ENCODE assay signal across 18 cellular contexts in the genomic region with DNA sequence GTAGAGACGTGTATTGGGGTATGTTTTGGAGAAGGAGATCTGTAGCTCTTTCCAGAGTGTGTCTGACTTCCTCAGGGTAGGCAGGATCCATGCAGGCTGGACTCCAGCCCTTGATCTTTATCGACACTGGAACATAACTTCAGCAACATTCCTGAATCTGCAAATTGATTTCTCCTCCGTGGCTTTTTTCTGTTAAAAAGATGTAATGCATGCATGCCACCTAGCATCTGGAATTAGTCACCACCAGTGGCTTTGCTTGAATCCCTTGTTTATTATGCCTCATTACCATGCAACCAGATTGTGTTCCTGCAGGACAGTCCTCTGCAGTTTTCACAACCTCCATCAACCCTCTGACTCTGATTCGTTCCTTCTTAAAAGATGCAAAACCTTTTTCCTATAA.
A peak's percentile ranks its signal among the peaks of the same experiment; 100 is the strongest.
DNase-seq lines count a peak whose midpoint lies in the region; ATAC-seq and TF ChIP-seq lines count a peak whose summit lies in the region.
"Had no signal": no experiment of that assay in that cellular context is flagged by ENCODE, and none has a peak within 500 bp of the region (broad histone marks: within the 10 kb centered on the region; RNA-seq: fewer than 3 reads in every experiment).

No MANE protein-coding gene starts in this region.

- H3K27me3 ChIP-seq in adipocyte (replicated peaks; ENCODE audit: control insufficient read depth, insufficient read depth, low read length): no peaks in the 10 kb centered on the region
- H3K27me3 ChIP-seq: transverse colon had no signal

- ATAC-seq in activated CD8-positive, alpha-beta memory T cell treated with anti-CD3 and anti-CD28 coated beads, Interleukin-2, amount 10 ng/mL, durations not matched to agents 7 days and 5 days: no peak
- ATAC-seq in Right ventricle myocardium inferior: no peak
- ATAC-seq: A549, esophagus mucosa had no signal

- intact Hi-C loops in Right ventricle myocardium inferior (cut with DNase I): no loop called here

- no peaks in the 10 kb centered on the region for H3K9me3 ChIP-seq in adipocyte (ENCODE audit: control insufficient read depth, low read length)
- H3K9me3 ChIP-seq: A549, transverse colon had no signal

- H3K9me3 Mint-ChIP-seq in activated CD8-positive, alpha-beta memory T cell treated with anti-CD3 and anti-CD28 coated beads, Interleukin-2, amount 10 ng/mL, durations not matched to agents 7 days and 5 days (ENCODE audit: low read depth): no peaks in the 10 kb centered on the region
- H3K9me3 Mint-ChIP-seq in type B pancreatic cell: no peaks in the 10 kb centered on the region
- H3K9me3 Mint-ChIP-seq: activated CD4-positive, alpha-beta T cell treated with anti-CD3 and anti-CD28 coated beads, Interleukin-2, amount 10 ng/mL, durations not matched to agents 7 days and 5 days; IgD-negative memory B cell had no signal

- DNase-seq in activated CD8-positive, alpha-beta memory T cell treated with anti-CD3 and anti-CD28 coated beads, Interleukin-2, amount 10 ng/mL, durations not matched to agents 7 days and 5 days: peak; percentile 26
- no peak for DNase-seq in activated CD8-positive, alpha-beta memory T cell treated with anti-CD3 and anti-CD28 coated beads, Interleukin-2, amount 50 U/mL, for 48 hours
- DNase-seq in adipocyte (ENCODE audit: low read depth) (peak; percentile 92), fibroblast of the conjunctiva (ENCODE audit: low read depth) (peak; percentile 33), type B pancreatic cell (ENCODE audit: extremely low spot score, unreplicated experiment) (no peak), Right ventricle myocardium inferior (ENCODE audit: missing footprints) (no peak), D341Med (ENCODE audit: low spot score) (no peak), T-helper 9 cell (no peak)
- DNase-seq: activated CD4-positive, alpha-beta T cell treated with anti-CD3 and anti-CD28 coated beads, Interleukin-2, amount 10 ng/mL, durations not matched to agents 7 days and 5 days; DMS79; kidney; NCI-H146; NCI-H774; stimulated activated CD4-positive, alpha-beta T cell treated with anti-CD3 and anti-CD28 coated beads, Interleukin-12 subunit alpha, Interleukin-12 subunit beta, amount 100 ng/mL, for 4 hours; transverse colon had no signal

- no peak overlapping the region for H3K27ac Mint-ChIP-seq in activated CD8-positive, alpha-beta memory T cell treated with anti-CD3 and anti-CD28 coated beads, Interleukin-2, amount 10 ng/mL, durations not matched to agents 7 days and 5 days
- peak overlapping the region; percentile 36 for H3K27ac Mint-ChIP-seq in type B pancreatic cell
- H3K27ac Mint-ChIP-seq: activated CD4-positive, alpha-beta T cell treated with anti-CD3 and anti-CD28 coated beads, Interleukin-2, amount 10 ng/mL, durations not matched to agents 7 days and 5 days; IgD-negative memory B cell had no signal

- CTCF ChIA-PET in activated CD8-positive, alpha-beta memory T cell treated with anti-CD3 and anti-CD28 coated beads, Interleukin-2, amount 10 ng/mL, durations not matched to agents 7 days and 5 days (lab: Charles Lee): interaction anchor here (1.2 kb wide), 1 partner anchor 9 kb away, joined by 4 read pairs; no protein-coding TSS in a partner anchor

- TF ChIP-seq CTCF in type B pancreatic cell (conservative IDR thresholded peaks at IDR 0.05): no peak

- H3K4me1 ChIP-seq in adipocyte (ENCODE audit: control insufficient read depth, insufficient read depth, low read length): peaks cover 36% of the 10 kb centered on the region
- H3K4me1 ChIP-seq: A549 had no signal

- H3K27me3 Mint-ChIP-seq in activated CD8-positive, alpha-beta memory T cell treated with anti-CD3 and anti-CD28 coated beads, Interleukin-2, amount 10 ng/mL, durations not matched to agents 7 days and 5 days: no peaks in the 10 kb centered on the region
- peaks cover 3% of the 10 kb centered on the region for H3K27me3 Mint-ChIP-seq in type B pancreatic cell
- H3K27me3 Mint-ChIP-seq: activated CD4-positive, alpha-beta T cell treated with anti-CD3 and anti-CD28 coated beads, Interleukin-2, amount 10 ng/mL, durations not matched to agents 7 days and 5 days had no signal

- no peaks in the 10 kb centered on the region for H3K36me3 Mint-ChIP-seq in activated CD8-positive, alpha-beta memory T cell treated with anti-CD3 and anti-CD28 coated beads, Interleukin-2, amount 10 ng/mL, durations not matched to agents 7 days and 5 days
- H3K36me3 Mint-ChIP-seq in type B pancreatic cell: no peaks in the 10 kb centered on the region
- H3K36me3 Mint-ChIP-seq: IgD-negative memory B cell had no signal

- peaks cover 30% of the 10 kb centered on the region for H3K4me1 Mint-ChIP-seq in activated CD8-positive, alpha-beta memory T cell treated with anti-CD3 and anti-CD28 coated beads, Interleukin-2, amount 10 ng/mL, durations not matched to agents 7 days and 5 days
- peaks cover 7% of the 10 kb centered on the region for H3K4me1 Mint-ChIP-seq in type B pancreatic cell (ENCODE audit: unreplicated experiment)

- H3K4me3 ChIP-seq in adipocyte (ENCODE audit: low read length): no peak overlapping the region
- H3K4me3 ChIP-seq: A549, transverse colon had no signal

- H3K36me3 ChIP-seq in adipocyte (ENCODE audit: control insufficient read depth, insufficient read depth, low read length, severe bottlenecking): no peaks in the 10 kb centered on the region
- H3K36me3 ChIP-seq: transverse colon had no signal

- no peak overlapping the region for H3K9ac ChIP-seq in adipocyte (ENCODE audit: low read length)

- no peak overlapping the region for H3K4me3 Mint-ChIP-seq in activated CD8-positive, alpha-beta memory T cell treated with anti-CD3 and anti-CD28 coated beads, Interleukin-2, amount 10 ng/mL, durations not matched to agents 7 days and 5 days
- no peak overlapping the region for H3K4me3 Mint-ChIP-seq in type B pancreatic cell
- H3K4me3 Mint-ChIP-seq: activated CD4-positive, alpha-beta T cell treated with anti-CD3 and anti-CD28 coated beads, Interleukin-2, amount 10 ng/mL, durations not matched to agents 7 days and 5 days; IgD-negative memory B cell had no signal

Comparison
In these comparisons a context has a peak if more than half of its experiments do, and no peak if none do; other contexts are left out.
1. DNase-seq: peak in activated CD8-positive, alpha-beta memory T cell treated with anti-CD3 and anti-CD28 coated beads, Interleukin-2, amount 10 ng/mL, durations not matched to agents 7 days and 5 days (single experiment), adipocyte (single experiment) and fibroblast of the conjunctiva (single experiment); none in activated CD8-positive, alpha-beta memory T cell treated with anti-CD3 and anti-CD28 coated beads, Interleukin-2, amount 50 U/mL, for 48 hours (single experiment), type B pancreatic cell (single experiment), Right ventricle myocardium inferior (single experiment), D341Med (single experiment) and T-helper 9 cell (single experiment).